21 cellular contexts compared by ENCODE assay signal in genomic region chr11:36162282-36162825, GRCh38.
DNase-seq lines count a peak whose midpoint lies in the region; ATAC-seq, FAIRE-seq and TF ChIP-seq lines count a peak whose summit lies in the region.
"Had no signal": no experiment of that assay in that cellular context is flagged by ENCODE, and none has a peak within 500 bp of the region (broad histone marks: within the 10 kb centered on the region; RNA-seq: fewer than 3 reads in every experiment).

No MANE protein-coding gene starts in this region.

- ATAC-seq in Right ventricle myocardium superior (ENCODE audit: poor library complexity) (peak; percentile 18), HG02610 (IDR thresholded peaks at IDR 0.05; ENCODE audit: unreplicated experiment) (no peak)
- ATAC-seq: HCT116, K562 had no signal

- no peak for TF ChIP-seq CTCF in mesothelial cell of epicardium (IDR thresholded peaks at IDR 0.05; ENCODE audit: unreplicated experiment)

- peak; percentile 44 for FAIRE-seq in HTR-8/SVneo (lab: Jason Lieb, UNC)
- FAIRE-seq: GM12891, GM18507, K562, RCC 7860 had no signal

- DNase-seq in Right ventricle myocardium superior, result no peak
- DNase-seq in cardiac septum (ENCODE audit: low spot score), result no peak
- no peak for DNase-seq in HTR-8/SVneo (ENCODE audit: insufficient read length, low spot score)
- DNase-seq in mesothelial cell of epicardium (ENCODE audit: low spot score in 2 of 2, unreplicated experiment in 2 of 2), result no peak
- DNase-seq in NCI-H2029 (lab: John Stamatoyannopoulos, UW), result no peak
- DNase-seq in NCI-H146 treated with DMSO at 0.1 percent for 48 hours (lab: John Stamatoyannopoulos, UW; ENCODE audit: unreplicated experiment), result no peak
- DNase-seq: ACHN; AML-193; CD4-positive, alpha-beta T cell; GDM1; GM23248; NCI-H146; NCI-H2107; NCI-H526; SHP77 treated with DMSO at 0.1 percent for 48 hours had no signal

- intact Hi-C loops in Right ventricle myocardium superior (cut with DNase I), result no loop called here
- intact Hi-C loops in cardiac septum (cut with DNase I), result no loop called here

- H3K4me3 Mint-ChIP-seq in mesothelial cell of epicardium, result no peak overlapping the region
- H3K4me3 Mint-ChIP-seq: CD4-positive, alpha-beta T cell had no signal

- H3K4me1 Mint-ChIP-seq in mesothelial cell of epicardium, result peaks cover 78% of the 10 kb centered on the region

- H3K27ac Mint-ChIP-seq in mesothelial cell of epicardium, result peak overlapping the region; percentile 84
- H3K27ac Mint-ChIP-seq: CD4-positive, alpha-beta T cell had no signal

- no peaks in the 10 kb centered on the region for H3K27me3 Mint-ChIP-seq in mesothelial cell of epicardium (ENCODE audit: low read depth)

- H3K36me3 Mint-ChIP-seq in mesothelial cell of epicardium, result no peaks in the 10 kb centered on the region

- H3K9me3 Mint-ChIP-seq in mesothelial cell of epicardium, result no peaks in the 10 kb centered on the region
- H3K9me3 Mint-ChIP-seq: CD4-positive, alpha-beta T cell had no signal
